17 cellular contexts compared by ENCODE assay signal in the genomic region with DNA sequence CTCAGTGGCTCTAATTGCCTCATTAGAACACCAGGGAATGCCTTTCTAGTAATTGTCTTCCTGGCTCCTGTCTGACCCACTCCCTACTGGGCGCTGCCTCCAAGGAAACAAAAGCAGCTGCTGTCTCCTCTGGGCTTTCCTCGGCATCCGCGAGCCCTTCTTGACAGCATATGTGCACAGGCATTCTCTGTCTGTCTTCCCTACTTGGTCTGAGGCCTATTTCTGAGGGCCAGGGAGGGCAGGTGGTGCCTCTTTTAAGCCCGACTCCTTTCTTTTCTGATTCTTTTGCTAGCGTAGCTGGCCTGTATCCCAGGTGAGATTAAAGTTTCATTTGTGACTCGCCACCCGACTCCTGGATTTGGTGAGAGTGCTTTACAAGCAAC.
DNase-seq lines count a peak whose midpoint lies in the region; ATAC-seq and TF ChIP-seq lines count a peak whose summit lies in the region.
"Had no signal": no experiment of that assay in that cellular context is flagged by ENCODE, and none has a peak within 500 bp of the region (broad histone marks: within the 10 kb centered on the region; RNA-seq: fewer than 3 reads in every experiment).

No MANE protein-coding gene starts in this region.

- no peak overlapping the region for H3K4me3 ChIP-seq in smooth muscle cell
- H3K4me3 ChIP-seq: A549, ovary, tibial artery had no signal

- no peaks in the 10 kb centered on the region for H4K20me1 ChIP-seq in smooth muscle cell (ENCODE audit: low read depth)

- H3K9ac ChIP-seq in smooth muscle cell (ENCODE audit: low read depth): no peak overlapping the region

- H3K27me3 Mint-ChIP-seq in T-helper 17 cell: peaks cover 31% of the 10 kb centered on the region

- no peaks in the 10 kb centered on the region for H3K27me3 ChIP-seq in layer of hippocampus (ENCODE audit: control insufficient read depth, insufficient read depth, low read length)
- H3K27me3 ChIP-seq in smooth muscle cell (ENCODE audit: low read depth): no peaks in the 10 kb centered on the region
- H3K27me3 ChIP-seq: ovary had no signal

- no peaks in the 10 kb centered on the region for H3K79me2 ChIP-seq in smooth muscle cell (ENCODE audit: low read depth)

- no peaks in the 10 kb centered on the region for H3K9me3 ChIP-seq in smooth muscle cell (replicated peaks; ENCODE audit: low read depth)
- no peaks in the 10 kb centered on the region for H3K9me3 ChIP-seq in T-helper 17 cell (ENCODE audit: control insufficient read depth, low read length, poor library complexity, severe bottlenecking)
- H3K9me3 ChIP-seq: A549, ovary, tibial artery had no signal

- DNase-seq in NCI-H2107 treated with DMSO at 0.1 percent for 48 hours (lab: John Stamatoyannopoulos, UW; ENCODE audit: unreplicated experiment) (peak; percentile 72), NCI-H2107 (lab: John Stamatoyannopoulos, UW) (no peak), SK-MEL-5 (ENCODE audit: low read depth, low spot score) (peak; percentile 14), smooth muscle cell (lab: John Stamatoyannopoulos, UW; ENCODE audit: unreplicated experiment) (no peak), T-helper 17 cell (no peak), HuH-7 (ENCODE audit: low spot score) (no peak)
- DNase-seq: CD8-positive, alpha-beta T cell; cerebellar nuclear complex; left ventricle myocardium superior; ovary; tibial artery; WERI-Rb-1 had no signal

- ATAC-seq in T-helper 17 cell: no peak
- ATAC-seq in HG02970 (IDR thresholded peaks at IDR 0.05; ENCODE audit: low FRiP score, unreplicated experiment): no peak
- ATAC-seq: A549; CD8-positive, alpha-beta T cell; left ventricle myocardium superior had no signal

- TF ChIP-seq CTCF in smooth muscle cell (IDR thresholded peaks at IDR 0.05; ENCODE audit: borderline replicate concordance, insufficient read depth, poor library complexity, severe bottlenecking): no peak

- no peaks in the 10 kb centered on the region for H3K36me3 ChIP-seq in smooth muscle cell (ENCODE audit: low read depth)
- H3K36me3 ChIP-seq: ovary, tibial artery, WERI-Rb-1 had no signal

- H3K27ac ChIP-seq in layer of hippocampus (ENCODE audit: low read depth, low read length) (peak overlapping the region; percentile 15), smooth muscle cell (ENCODE audit: low read depth) (no peak overlapping the region)
- H3K27ac ChIP-seq: A549, epithelial cell of prostate, ovary, tibial artery, WERI-Rb-1 had no signal

- peak overlapping the region; percentile 5 for H2AFZ ChIP-seq in smooth muscle cell (ENCODE audit: low read depth)

- 57% methylated on average over 8 of the region's 8 CpGs for WGBS in smooth muscle cell (ENCODE audit: low lambda C conversion rate)

- in situ Hi-C loops in SK-MEL-5 (cut with HindIII; ENCODE audit: low pct_unique_long_range_greater_than_20kb, low sequenced_read_pairs): no loop called here

- H3F3A ChIP-seq in smooth muscle cell (ENCODE audit: low read depth): no peaks in the 10 kb centered on the region

- no peak overlapping the region for H3K4me3 Mint-ChIP-seq in T-helper 17 cell
- H3K4me3 Mint-ChIP-seq: activated naive CD8-positive, alpha-beta T cell; CD8-positive, alpha-beta T cell had no signal

- H3K36me3 Mint-ChIP-seq in T-helper 17 cell (ENCODE audit: low read depth): no peaks in the 10 kb centered on the region
- H3K36me3 Mint-ChIP-seq: activated naive CD8-positive, alpha-beta T cell; CD8-positive, alpha-beta T cell had no signal

- H3K4me2 ChIP-seq in smooth muscle cell: no peak overlapping the region
- H3K4me2 ChIP-seq: A549 had no signal

- H3K4me1 ChIP-seq in smooth muscle cell (ENCODE audit: low read depth): peaks cover 7% of the 10 kb centered on the region
- H3K4me1 ChIP-seq: A549, tibial artery had no signal

- peaks cover 2% of the 10 kb centered on the region for H3K4me1 Mint-ChIP-seq in T-helper 17 cell

- H3K27ac Mint-ChIP-seq in T-helper 17 cell: no peak overlapping the region
- H3K27ac Mint-ChIP-seq: activated naive CD8-positive, alpha-beta T cell; CD8-positive, alpha-beta T cell had no signal

Comparison
In these comparisons a context has a peak if more than half of its experiments do, and no peak if none do; other contexts are left out.
1. DNase-seq: peak in NCI-H2107 treated with DMSO at 0.1 percent for 48 hours (single experiment) and SK-MEL-5 (single experiment); none in NCI-H2107 (single experiment), smooth muscle cell (single experiment), T-helper 17 cell (0 of 3) and HuH-7 (single experiment).